22 cellular contexts compared by ENCODE assay signal in genomic region chr14:68768316-68768715, GRCh38. TPM values are rescaled to one million over a fixed set of nuclear protein-coding genes. Genes with fewer than 3 reads are reported as not detected.
DNase-seq lines count a peak whose midpoint lies in the region; ATAC-seq and TF ChIP-seq lines count a peak whose summit lies in the region.
"Had no signal": no experiment of that assay in that cellular context is flagged by ENCODE, and none has a peak within 500 bp of the region (broad histone marks: within the 10 kb centered on the region; RNA-seq: fewer than 3 reads in every experiment).

No MANE protein-coding gene starts in this region.

- no peak overlapping the region for H3K27ac Mint-ChIP-seq in stimulated activated memory B cell treated with anti-CD40 and anti-IgM and Interleukin-4, amounts not matched to agents 10 μg/mL and 1 μg/mL and 100 μg/mL, for 72 hours

- H2BK120ac ChIP-seq in IMR-90 (ENCODE audit: low read depth, low read length) = no peak overlapping the region; the same call in 1 of the 2 replicates
- peak overlapping the region; percentile 21 for H2BK120ac ChIP-seq in mesenchymal stem cell (ENCODE audit: low read depth, low read length)

- H3K27me3 ChIP-seq in BLaER1 (no peaks in the 10 kb centered on the region), IMR-90 (ENCODE audit: control insufficient read depth, insufficient read depth, low read length) (no peaks in the 10 kb centered on the region; the same call in 1 of the 2 replicates), mesenchymal stem cell (ENCODE audit: control insufficient read depth in 1 of 2, insufficient read depth in 1 of 2, low read length in 2 of 2) (peaks cover 0 to 5% of the 10 kb centered on the region in 2 experiments), upper lobe of left lung (no peaks in the 10 kb centered on the region)
- H3K27me3 ChIP-seq: MG63, SJSA1 had no signal

- TF ChIP-seq RAD21 in IMR-90 (IDR thresholded peaks at IDR 0.05; ENCODE audit: low read length) = no peak

- no peak overlapping the region for H2BK15ac ChIP-seq in IMR-90 (ENCODE audit: low read depth, low read length)
- no peak overlapping the region for H2BK15ac ChIP-seq in mesenchymal stem cell (ENCODE audit: low read depth, poor library complexity, severe bottlenecking)

- H4K91ac ChIP-seq in IMR-90 (ENCODE audit: insufficient read depth, low read depth, low read length) (no peak overlapping the region), mesenchymal stem cell (ENCODE audit: low read length) (peak overlapping the region; percentile 58)

- peak overlapping the region; percentile 31; the same call in 1 of the 2 replicates for H3K27ac ChIP-seq in BLaER1
- no peak overlapping the region for H3K27ac ChIP-seq in IMR-90 (ENCODE audit: insufficient read depth, low read length)
- no peak overlapping the region for H3K27ac ChIP-seq in mesenchymal stem cell (ENCODE audit: low read length, poor library complexity, severe bottlenecking)
- H3K27ac ChIP-seq in upper lobe of left lung = no peak overlapping the region
- H3K27ac ChIP-seq: SJSA1 had no signal

- no TSS peak for BruUV-seq in IMR-90 (replicated peaks; lab: Mats Ljungman, UMichigan)

- H3K9ac ChIP-seq in BLaER1 (no peak overlapping the region; the same call in 1 of the 2 replicates), IMR-90 (ENCODE audit: low read depth, low read length) (no peak overlapping the region), mesenchymal stem cell (ENCODE audit: low read length) (no peak overlapping the region)

- 0 out of 2 replicates have a peak, but pooled peaks cover under 1% of the 10 kb centered on the region for H3K9me1 ChIP-seq in IMR-90 (ENCODE audit: insufficient read depth, low read length)

- H3K36me3 ChIP-seq in BLaER1 (no peaks in the 10 kb centered on the region), IMR-90 (ENCODE audit: control insufficient read depth, insufficient read depth, low read length) (no peaks in the 10 kb centered on the region), mesenchymal stem cell (ENCODE audit: control insufficient read depth in 1 of 2, insufficient read depth in 2 of 2, low read depth in 1 of 2, low read length in 2 of 2) (no peaks in the 10 kb centered on the region), upper lobe of left lung (no peaks in the 10 kb centered on the region)
- H3K36me3 ChIP-seq: MG63, SJSA1 had no signal

- no peak overlapping the region for H4K8ac ChIP-seq in IMR-90 (ENCODE audit: low read depth in 2 of 2, low read length in 2 of 2)
- H4K8ac ChIP-seq in mesenchymal stem cell (ENCODE audit: low read length) = no peak overlapping the region

- H4K5ac ChIP-seq in IMR-90 (ENCODE audit: low read depth, low read length) = no peak overlapping the region

- H2BK20ac ChIP-seq in IMR-90 (ENCODE audit: low read depth, low read length) = no peak overlapping the region

- H3K18ac ChIP-seq in IMR-90 (ENCODE audit: low read depth, low read length) = no peak overlapping the region
- no peak overlapping the region for H3K18ac ChIP-seq in mesenchymal stem cell (ENCODE audit: low read depth in 1 of 2, low read length in 2 of 2)

- TF ChIP-seq CTCF in IMR-90 (conservative IDR thresholded peaks at IDR 0.05; ENCODE audit: low read depth, low read length) (no peak), upper lobe of left lung (IDR thresholded peaks at IDR 0.05) (no peak)

- no peak overlapping the region for H2BK5ac ChIP-seq in IMR-90 (ENCODE audit: low read depth, low read length, poor library complexity, severe bottlenecking)
- H2BK5ac ChIP-seq in mesenchymal stem cell (ENCODE audit: low read depth, low read length, poor library complexity, severe bottlenecking) = no peak overlapping the region

- dilution Hi-C loops in IMR-90 (cut with HindIII; ENCODE audit: low sequenced_read_pairs, unreplicated experiment) = no loop called here

- POLR2A ChIA-PET in IMR-90 (lab: Charles Lee; ENCODE audit: unreplicated experiment) = no interaction called here

- H3K27me3 Mint-ChIP-seq in stimulated activated memory B cell treated with anti-CD40 and anti-IgM and Interleukin-4, amounts not matched to agents 10 μg/mL and 1 μg/mL and 100 μg/mL, for 72 hours = no peaks in the 10 kb centered on the region

- CTCF ChIA-PET in IMR-90 (lab: Yijun Ruan, JAX) = no interaction called here

- H3K4me1 Mint-ChIP-seq in stimulated activated memory B cell treated with anti-CD40 and anti-IgM and Interleukin-4, amounts not matched to agents 10 μg/mL and 1 μg/mL and 100 μg/mL, for 72 hours = peaks cover 13% of the 10 kb centered on the region

- in situ Hi-C loops in IMR-90 (cut with MboI; ENCODE audit: low sequenced_read_pairs) = no loop called here

- H2BK12ac ChIP-seq in mesenchymal stem cell (ENCODE audit: low read length in 2 of 2) = peak overlapping the region in 1 of 2 experiments; percentile 5

- H3K14ac ChIP-seq in IMR-90 (replicated peaks; ENCODE audit: low read depth, low read length) (no peak overlapping the region), mesenchymal stem cell (ENCODE audit: low read length in 2 of 2) (no peak overlapping the region)

- H3K36me3 Mint-ChIP-seq in stimulated activated memory B cell treated with anti-CD40 and anti-IgM and Interleukin-4, amounts not matched to agents 10 μg/mL and 1 μg/mL and 100 μg/mL, for 72 hours = no peaks in the 10 kb centered on the region

- H3K4me2 ChIP-seq in BLaER1 (peak overlapping the region; percentile 68), IMR-90 (ENCODE audit: low read depth, low read length) (no peak overlapping the region), mesenchymal stem cell (ENCODE audit: low read length, poor library complexity, severe bottlenecking) (no peak overlapping the region)

- H4K20me1 ChIP-seq in BLaER1 = no peaks in the 10 kb centered on the region
- no peaks in the 10 kb centered on the region for H4K20me1 ChIP-seq in IMR-90 (ENCODE audit: insufficient read depth, low read length)

- no peak overlapping the region; the same call in 1 of the 2 replicates for H3K23ac ChIP-seq in IMR-90 (ENCODE audit: low read depth, low read length)
- H3K23ac ChIP-seq in mesenchymal stem cell (ENCODE audit: low read length in 2 of 2) = no peak overlapping the region

- H3K9me3 ChIP-seq in BLaER1 (0 out of 2 replicates have a peak, but pooled peaks cover 1% of the 10 kb centered on the region), IMR-90 (ENCODE audit: control insufficient read depth, insufficient read depth, low read length) (no peaks in the 10 kb centered on the region), mesenchymal stem cell (ENCODE audit: control insufficient read depth, low read length) (no peaks in the 10 kb centered on the region), upper lobe of left lung (no peaks in the 10 kb centered on the region)
- H3K9me3 ChIP-seq: MG63, SJSA1 had no signal

- H3K4me3 ChIP-seq in BLaER1 (no peak overlapping the region), IMR-90 (ENCODE audit: insufficient read depth, low read depth, low read length) (no peak overlapping the region), mesenchymal stem cell (ENCODE audit: insufficient read depth in 1 of 2, low read depth in 1 of 2, low read length in 2 of 2) (no peak overlapping the region), upper lobe of left lung (no peak overlapping the region)
- H3K4me3 ChIP-seq: MG63, SJSA1 had no signal

- no peak overlapping the region for H3K4me3 Mint-ChIP-seq in stimulated activated memory B cell treated with anti-CD40 and anti-IgM and Interleukin-4, amounts not matched to agents 10 μg/mL and 1 μg/mL and 100 μg/mL, for 72 hours

- H3K4me1 ChIP-seq in BLaER1 = peaks cover 87% of the 10 kb centered on the region
- H3K4me1 ChIP-seq in IMR-90 (ENCODE audit: control insufficient read depth, insufficient read depth, low read length) = peaks cover 5% of the 10 kb centered on the region
- peaks cover 3% of the 10 kb centered on the region for H3K4me1 ChIP-seq in mesenchymal stem cell (ENCODE audit: control insufficient read depth, insufficient read depth, low read depth, low read length)
- peaks cover 18 to 31% (median 22%) of the 10 kb centered on the region in 4 donors for H3K4me1 ChIP-seq in upper lobe of left lung
- H3K4me1 ChIP-seq: SJSA1 had no signal

- intact Hi-C loops in IMR-90 (cut with micrococcal nuclease) = no loop called here

- H3K56ac ChIP-seq in IMR-90 (ENCODE audit: extremely low read depth, insufficient read depth, low read length) = no peak overlapping the region

- H2AFZ ChIP-seq in IMR-90 (replicated peaks; ENCODE audit: low read length, poor library complexity) (no peak overlapping the region), mesenchymal stem cell (ENCODE audit: low read depth, low read length) (no peak overlapping the region)

- DNase-seq in IMR-90 (no peak), mesenchymal stem cell (no peak), KG1 (lab: John Stamatoyannopoulos, UW) (no peak), upper lobe of left lung (no peak), H4 (ENCODE audit: low spot score) (no peak)
- DNase-seq: DMS153, DND-41, KBM-7, MG63, NCI-H1417, NCI-H1694, NCI-H2029 treated with DMSO at 0.1 percent for 48 hours, NCI-H2171, NCI-H226, NCI-H510A, NCI-H69, Right ventricle myocardium superior, RPMI8226 had no signal

- no peak overlapping the region for H2AK9ac ChIP-seq in IMR-90 (replicated peaks; ENCODE audit: low read depth, low read length, poor library complexity)

- TF ChIP-seq EP300 in upper lobe of left lung (IDR thresholded peaks at IDR 0.05) = no peak

- no peaks in the 10 kb centered on the region for H3K79me1 ChIP-seq in IMR-90 (ENCODE audit: low read depth in 1 of 2, low read length in 2 of 2)
- H3K79me1 ChIP-seq in mesenchymal stem cell (replicated peaks; ENCODE audit: low read length, poor library complexity, severe bottlenecking) = no peaks in the 10 kb centered on the region

- H2AK5ac ChIP-seq in IMR-90 (ENCODE audit: low read depth, low read length) (peak overlapping the region; percentile 54; the same call in 1 of the 2 replicates), mesenchymal stem cell (ENCODE audit: low read length, severe bottlenecking) (no peak overlapping the region)

- ATAC-seq in IMR-90 (ENCODE audit: low read depth) (no peak), upper lobe of left lung (ENCODE audit: low FRiP score in 2 of 2) (no peak), HG03354 (IDR thresholded peaks at IDR 0.05; ENCODE audit: poor library complexity, severe bottlenecking, unreplicated experiment) (no peak)
- ATAC-seq in stimulated activated memory B cell treated with anti-CD40 and anti-IgM and Interleukin-4, amounts not matched to agents 10 μg/mL and 1 μg/mL and 100 μg/mL, for 72 hours = peak; percentile 55

- 93% methylated on average over 3 of the region's 7 CpGs; no CpG with 5 or more reads in 1 of the 2 experiments for WGBS in IMR-90 (ENCODE audit: extremely low coverage in 2 of 2, insufficient read length in 1 of 2), 2 experiments
- 96% methylated on average over 7 of the region's 7 CpGs for WGBS in mesenchymal stem cell
- 88 to 92% methylated on average over 6 to 7 of the region's 7 CpGs for WGBS in upper lobe of left lung, 2 donors

- H3K4ac ChIP-seq in IMR-90 (ENCODE audit: low read depth, low read length) (no peak overlapping the region), mesenchymal stem cell (ENCODE audit: low read depth in 1 of 2, low read length in 2 of 2) (peak overlapping the region in 1 of 2 experiments; percentile 38)

- H3K9me3 Mint-ChIP-seq in stimulated activated memory B cell treated with anti-CD40 and anti-IgM and Interleukin-4, amounts not matched to agents 10 μg/mL and 1 μg/mL and 100 μg/mL, for 72 hours = peaks cover under 1% of the 10 kb centered on the region

- TF ChIP-seq POLR2A in IMR-90 (IDR thresholded peaks at IDR 0.05; ENCODE audit: low read depth, low read length) (no peak), upper lobe of left lung (IDR thresholded peaks at IDR 0.05) (no peak)

RNA-seq across cellular contexts. Expression of gene ZFP36L1, which starts 24.6 kb away (rescaled TPM):
- 6.5 and 19.7 TPM in 2 replicates for total RNA-seq in IMR-90 (2012; rRNA removed)
- 82.3 and 140 TPM in 2 replicates for polyA plus RNA-seq in IMR-90 (2012; rRNA removed)
- 116 and 171 TPM in 2 replicates for polyA plus RNA-seq in IMR-90 (2012; cell fraction: cytosol; rRNA removed)
- polyA plus RNA-seq in IMR-90 (2012; cell fraction: nucleus; rRNA removed; ENCODE audit: low replicate concordance) = 95.1 and 247 TPM in 2 replicates
- polyA plus RNA-seq in mesenchymal stem cell (2013, experiment 1 of 2) = 407 TPM
- polyA plus RNA-seq in mesenchymal stem cell (2013, experiment 2 of 2) = 408 TPM
- 100 to 1,000 TPM; 268 to 511 (median 385) TPM for total RNA-seq in upper lobe of left lung
- total RNA-seq in H4 (2014; rRNA removed; shearing (Covaris generic)) = 27.7 and 31.0 TPM in 2 replicates
